ENCODE assay signal across 16 cellular contexts in the genomic region with DNA sequence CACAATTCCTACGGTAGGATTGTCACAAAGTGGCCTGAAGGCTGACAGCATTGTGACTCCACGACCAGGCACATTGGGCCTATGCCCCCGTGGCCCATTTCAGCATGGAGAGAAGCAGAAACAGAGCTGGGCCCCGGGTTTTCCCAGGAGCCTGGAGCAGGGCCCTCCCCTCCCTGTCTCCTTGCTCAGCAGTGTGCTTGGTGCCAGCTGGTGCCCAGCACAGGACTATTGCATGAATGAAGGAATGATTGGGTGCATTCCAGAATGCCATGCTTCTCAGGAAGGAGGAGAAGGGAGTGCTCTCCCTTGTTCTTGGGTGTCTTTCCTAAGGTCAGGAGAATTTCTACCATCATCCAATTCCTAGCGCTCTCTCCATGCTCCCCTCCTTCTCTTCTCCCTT. TPM values are rescaled to one million over a fixed set of nuclear protein-coding genes. Genes with fewer than 3 reads are reported as not detected.
DNase-seq lines count a peak whose midpoint lies in the region; TF ChIP-seq lines count a peak whose summit lies in the region.
"Had no signal": no experiment of that assay in that cellular context is flagged by ENCODE, and none has a peak within 500 bp of the region (broad histone marks: within the 10 kb centered on the region; RNA-seq: fewer than 3 reads in every experiment).

No MANE protein-coding gene starts in this region.

- H3K36me3 ChIP-seq in endodermal cell (ENCODE audit: control insufficient read depth, insufficient read depth, low read length) = no peaks in the 10 kb centered on the region
- H3K36me3 ChIP-seq: SJSA1 had no signal

- peaks cover 43% of the 10 kb centered on the region for H3K4me1 Mint-ChIP-seq in type B pancreatic cell (ENCODE audit: unreplicated experiment)
- peaks cover 31% of the 10 kb centered on the region for H3K4me1 Mint-ChIP-seq in endodermal cell
- H3K4me1 Mint-ChIP-seq: CD4-positive, alpha-beta memory T cell had no signal

- H3K9ac ChIP-seq in endodermal cell (ENCODE audit: extremely low read depth, low read length, poor library complexity, severe bottlenecking) = no peak overlapping the region

- H3K4me3 ChIP-seq in endodermal cell (ENCODE audit: low read length) = no peak overlapping the region
- H3K4me3 ChIP-seq: SJSA1 had no signal

- in situ Hi-C loops in KBM-7 (cut with MboI; ENCODE audit: low pct_unique_long_range_greater_than_20kb, low sequenced_read_pairs) = no loop called here

- H3K27ac Mint-ChIP-seq in type B pancreatic cell (peak overlapping the region; percentile 6), endodermal cell (no peak overlapping the region)
- H3K27ac Mint-ChIP-seq: HFFc6 had no signal

- no peak overlapping the region for H3K4me3 Mint-ChIP-seq in type B pancreatic cell
- H3K4me3 Mint-ChIP-seq in endodermal cell = no peak overlapping the region
- H3K4me3 Mint-ChIP-seq: CD4-positive, alpha-beta memory T cell; HFFc6 had no signal

- H3K27ac ChIP-seq in endodermal cell (ENCODE audit: low read depth, low read length) = no peak overlapping the region
- H3K27ac ChIP-seq: HL-60, SJSA1 had no signal

- H3K27me3 Mint-ChIP-seq in type B pancreatic cell (no peaks in the 10 kb centered on the region), endodermal cell (ENCODE audit: insufficient read depth) (no peaks in the 10 kb centered on the region)
- H3K27me3 Mint-ChIP-seq: CD4-positive, alpha-beta memory T cell had no signal

- H3K36me3 Mint-ChIP-seq in type B pancreatic cell (no peaks in the 10 kb centered on the region), endodermal cell (ENCODE audit: low read depth) (no peaks in the 10 kb centered on the region)
- H3K36me3 Mint-ChIP-seq: CD4-positive, alpha-beta memory T cell had no signal

- peaks cover 11% of the 10 kb centered on the region for H3K4me1 ChIP-seq in endodermal cell (ENCODE audit: control insufficient read depth, insufficient read depth, low read length)

- H3K9me3 Mint-ChIP-seq in type B pancreatic cell (peaks cover 12% of the 10 kb centered on the region), endodermal cell (no peaks in the 10 kb centered on the region)
- H3K9me3 Mint-ChIP-seq: CD4-positive, alpha-beta memory T cell; HFFc6 had no signal

- H3K9me3 ChIP-seq in endodermal cell (ENCODE audit: control insufficient read depth, low read length) = no peaks in the 10 kb centered on the region
- H3K9me3 ChIP-seq: SJSA1 had no signal

- TF ChIP-seq CTCF in type B pancreatic cell (conservative IDR thresholded peaks at IDR 0.05) (no peak), endodermal cell (conservative IDR thresholded peaks at IDR 0.05) (no peak)

- 92 to 94% methylated on average over 4 to 5 of the region's 5 CpGs for WGBS in endodermal cell (ENCODE audit: insufficient coverage in 1 of 2, insufficient read length in 1 of 2), 2 experiments

- DNase-seq in NCI-H1694 (lab: John Stamatoyannopoulos, UW) (peak; percentile 13), NCI-H1694 treated with DMSO at 0.1 percent for 48 hours (lab: John Stamatoyannopoulos, UW) (no peak), amniotic epithelial cell (ENCODE audit: low read depth) (peak; percentile 64), mucosa of gallbladder (ENCODE audit: low spot score) (peak; percentile 42), type B pancreatic cell (ENCODE audit: extremely low spot score, unreplicated experiment) (no peak), endodermal cell (no peak), KBM-7 (no peak)
- DNase-seq in effector CD4-positive, alpha-beta T cell = no peak
- DNase-seq: 8988T; CD4-positive, alpha-beta memory T cell; HFFc6; NCI-H1930; NCI-H446; NCI-H748 treated with DMSO at 0.1 percent for 48 hours had no signal

- no peaks in the 10 kb centered on the region for H3K27me3 ChIP-seq in endodermal cell (ENCODE audit: control insufficient read depth, insufficient read depth, low read length, poor library complexity, severe bottlenecking)
- H3K27me3 ChIP-seq: SJSA1 had no signal

RNA-seq across cellular contexts. Expression of a gene that starts 33.7 kb away (rescaled TPM):
- total RNA-seq in mucosa of gallbladder (13.9 TPM), type B pancreatic cell (ENCODE audit: low replicate concordance) (16.6 and 27.7 TPM in 2 replicates), endodermal cell (10 to 100 TPM; 13.2 to 21.2 TPM)
- polyA plus RNA-seq in endodermal cell (2013, experiment 1 of 2) = 16.8 TPM
- 18.5 TPM for polyA plus RNA-seq in endodermal cell (2013, experiment 2 of 2)

Comparison
In these comparisons a context has a peak if more than half of its experiments do, and no peak if none do; other contexts are left out.
1. DNase-seq: peak in NCI-H1694 (single experiment), amniotic epithelial cell (single experiment) and mucosa of gallbladder (single experiment); none in NCI-H1694 treated with DMSO at 0.1 percent for 48 hours (single experiment), type B pancreatic cell (single experiment), endodermal cell (single experiment), effector CD4-positive, alpha-beta T cell (single experiment) and KBM-7 (single experiment).